In the genomic region with DNA sequence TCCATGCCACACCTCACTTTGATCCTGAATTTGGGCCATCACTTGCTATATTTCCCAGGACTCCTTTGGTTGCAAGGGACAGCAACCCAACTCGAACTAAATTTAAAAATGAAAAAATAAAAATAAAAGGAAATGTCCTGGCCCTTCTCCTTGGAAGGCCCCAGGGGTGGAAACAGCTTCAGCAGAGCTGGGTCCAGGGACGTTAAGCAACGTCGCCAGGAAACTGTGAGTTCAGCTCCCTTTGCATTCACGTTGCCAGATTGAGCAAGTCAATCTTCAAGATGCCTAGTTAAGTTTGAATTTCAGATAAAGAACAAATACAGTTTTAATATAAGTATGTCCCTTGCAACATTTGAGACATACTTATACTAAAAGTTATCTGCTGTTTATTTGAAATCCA, we compare ENCODE assay signal across 16 cellular contexts. TPM values are rescaled to one million over a fixed set of nuclear protein-coding genes. Genes with fewer than 3 reads are reported as not detected.
DNase-seq lines count a peak whose midpoint lies in the region; ATAC-seq and TF ChIP-seq lines count a peak whose summit lies in the region.
"Had no signal": no experiment of that assay in that cellular context is flagged by ENCODE, and none has a peak within 500 bp of the region (broad histone marks: within the 10 kb centered on the region; RNA-seq: fewer than 3 reads in every experiment).

No MANE protein-coding gene starts in this region.

- ATAC-seq in Panc1: no peak
- ATAC-seq in gastrocnemius medialis: peak in 1 of 2 donors; percentile 24

- DNase-seq in CD1c-positive myeloid dendritic cell (ENCODE audit: extremely low spot score) (peak; percentile 38), Panc1 (ENCODE audit: low read depth, low spot score) (no peak), fibroblast of gingiva (ENCODE audit: low read depth) (peak; percentile 72), gastrocnemius medialis (peak in 1 of 2 donors; percentile 61), AG08396 (ENCODE audit: low spot score) (no peak), cerebellar cortex (ENCODE audit: low spot score) (no peak), NCI-H1092 treated with DMSO at 0.1 percent for 48 hours (lab: John Stamatoyannopoulos, UW) (no peak), GM13977 (ENCODE audit: low spot score) (no peak)
- DNase-seq: DMS 273 treated with DMSO at 0.1 percent for 48 hours, EL, KG1, MM.1S, NCI-H1105 treated with DMSO at 0.1 percent for 48 hours, NCI-H187, NCI-H446 treated with DMSO at 0.1 percent for 48 hours, NCI-H774 had no signal

- TF ChIP-seq CTCF in Panc1 (IDR thresholded peaks at IDR 0.05) (no peak), gastrocnemius medialis (IDR thresholded peaks at IDR 0.05 in 4 of 5, conservative IDR thresholded peaks at IDR 0.05 in 1 of 5) (no peak), GM13977 (IDR thresholded peaks at IDR 0.05; ENCODE audit: extremely low read depth, insufficient read depth, missing control alignments) (no peak)

- BruUV-seq in Panc1 (replicated peaks; lab: Mats Ljungman, UMichigan): no TSS peak

- CTCF ChIA-PET in Panc1 (lab: Charles Lee): interaction anchor here (1.0 kb wide), 1 partner anchor 310 kb away, joined by 3 read pairs; no protein-coding TSS in a partner anchor

- TF ChIP-seq POLR2A in gastrocnemius medialis (IDR thresholded peaks at IDR 0.05): no peak

- POLR2A ChIA-PET in Panc1 (lab: Charles Lee): no interaction called here

- no peaks in the 10 kb centered on the region for H3K9me3 ChIP-seq in Panc1 (ENCODE audit: control insufficient read depth, insufficient read depth, low read depth, low read length)
- no peaks in the 10 kb centered on the region for H3K9me3 ChIP-seq in gastrocnemius medialis

- H3K27me3 ChIP-seq in Panc1 (ENCODE audit: control insufficient read depth, insufficient read depth, low read length): no peaks in the 10 kb centered on the region
- no peaks in the 10 kb centered on the region for H3K27me3 ChIP-seq in gastrocnemius medialis

- H3K4me3 ChIP-seq in Panc1 (ENCODE audit: low read depth in 2 of 2, low read length in 2 of 2) (no peak overlapping the region), gastrocnemius medialis (no peak overlapping the region)

- in situ Hi-C loops in Panc1 (cut with HindIII; ENCODE audit: low pct_unique_long_range_greater_than_20kb, low sequenced_read_pairs): no loop called here
- in situ Hi-C loops in gastrocnemius medialis (cut with MboI; ENCODE audit: low sequenced_read_pairs in 4 of 4): no loop called here
- in situ Hi-C loops in GM13977 (cut with MboI; ENCODE audit: low pct_unique_long_range_greater_than_20kb, low sequenced_read_pairs, unreplicated experiment): no loop called here

- intact Hi-C loops in Panc1 (cut with micrococcal nuclease; ENCODE audit: unreplicated experiment) (no loop called here), gastrocnemius medialis (cut with DNase I; ENCODE audit: low total_unique reads) (no loop called here)

- H3K4me1 ChIP-seq in Panc1 (ENCODE audit: control insufficient read depth, insufficient read depth, low read length) (peaks cover 62% of the 10 kb centered on the region), gastrocnemius medialis (peaks cover 10 to 21% of the 10 kb centered on the region in 2 donors)

- H3K36me3 ChIP-seq in Panc1 (ENCODE audit: control insufficient read depth, insufficient read depth, low read length): no peaks in the 10 kb centered on the region
- no peaks in the 10 kb centered on the region for H3K36me3 ChIP-seq in gastrocnemius medialis

- H3K27ac ChIP-seq in Panc1 (ENCODE audit: low read length) (peak overlapping the region; percentile 79; the same call in 1 of the 2 replicates), gastrocnemius medialis (peak overlapping the region in 3 of 4 donors; percentile 4 to 42 (median 34))

RNA-seq across cellular contexts. Expression of a gene that starts 14.6 kb away (rescaled TPM):
- total RNA-seq in Panc1 (2021; ENCODE audit: unreplicated experiment) (73.7 TPM), gastrocnemius medialis (100 to 1,000 TPM in 1 of 4 donors, 10 to 100 TPM in 3; 40.4 to 161 (median 56.6) TPM)
- polyA plus RNA-seq in Panc1 (2012; ENCODE audit: insufficient read length): 59.2 TPM

RNA-seq across cellular contexts. Expression of a gene that starts 43.5 kb away (rescaled TPM):
- total RNA-seq in Panc1 (2021; ENCODE audit: unreplicated experiment): 23.5 TPM
- 17.7 TPM for polyA plus RNA-seq in Panc1 (2012; ENCODE audit: insufficient read length)
- 10 to 100 TPM; 37.3 to 65.1 (median 44.4) TPM for total RNA-seq in gastrocnemius medialis

Comparison
In these comparisons a context has a peak if more than half of its experiments do, and no peak if none do; other contexts are left out.
1. DNase-seq: peak in CD1c-positive myeloid dendritic cell (single experiment) and fibroblast of gingiva (single experiment); none in Panc1 (single experiment), AG08396 (single experiment), cerebellar cortex (single experiment), NCI-H1092 treated with DMSO at 0.1 percent for 48 hours (single experiment) and GM13977 (single experiment).